In genomic region chr12:132188451-132189298, GRCh38 we compare ENCODE assay signal across 8 cellular contexts. TPM values are rescaled to one million over a fixed set of nuclear protein-coding genes. Genes with fewer than 3 reads are reported as not detected.
DNase-seq lines count a peak whose midpoint lies in the region; ATAC-seq and TF ChIP-seq lines count a peak whose summit lies in the region.

No MANE protein-coding gene starts in this region.

- no peaks in the 10 kb centered on the region for H3K36me3 ChIP-seq in SU-DHL-6 (ENCODE audit: low read length)
- no peaks in the 10 kb centered on the region for H3K36me3 ChIP-seq in psoas muscle (ENCODE audit: insufficient read depth in 1 of 2, low read depth in 1 of 2)

- ATAC-seq in psoas muscle (no peak), HG03139 (IDR thresholded peaks at IDR 0.05; ENCODE audit: unreplicated experiment) (no peak)

- intact Hi-C loops in psoas muscle (cut with DNase I) = no loop called here

- H3K9ac ChIP-seq in SU-DHL-6 (ENCODE audit: low read length) = peak overlapping the region; percentile 53

- no peaks in the 10 kb centered on the region for H4K20me1 ChIP-seq in SU-DHL-6 (ENCODE audit: low read depth, low read length)

- DNase-seq in fibroblast of pulmonary artery (ENCODE audit: low read depth) = no peak
- DNase-seq in psoas muscle = no peak
- DNase-seq in NCI-H1417 treated with DMSO at 0.1 percent for 48 hours (lab: John Stamatoyannopoulos, UW) = no peak
- no peak for DNase-seq in hippocampal formation (lab: John Stamatoyannopoulos, UW)
- no peak for DNase-seq in cerebellar cortex (ENCODE audit: low spot score)

- H3K4me1 ChIP-seq in psoas muscle = peaks cover 10% of the 10 kb centered on the region

- H3K9me3 ChIP-seq in SU-DHL-6 (ENCODE audit: insufficient read depth, low read length) (peaks cover 5% of the 10 kb centered on the region; the same call in 1 of the 2 replicates), psoas muscle (no peaks in the 10 kb centered on the region)

- H3K27me3 ChIP-seq in SU-DHL-6 (ENCODE audit: low read length) (no peaks in the 10 kb centered on the region), psoas muscle (ENCODE audit: insufficient read depth in 3 of 3, low read length in 2 of 3) (peaks cover 0 to 9% (median 4%) of the 10 kb centered on the region in 3 donors)

- no peaks in the 10 kb centered on the region for H3K79me2 ChIP-seq in SU-DHL-6 (ENCODE audit: insufficient read depth, low read length)

- H3K4me3 ChIP-seq in GM08714 (ENCODE audit: low read length) = peak overlapping the region; percentile 36; the same call in 1 of the 2 replicates
- H3K4me3 ChIP-seq in SU-DHL-6 (ENCODE audit: insufficient read depth, low read length, poor library complexity, severe bottlenecking) = peak overlapping the region; percentile 55
- peak overlapping the region; percentile 58 for H3K4me3 ChIP-seq in fibroblast of pulmonary artery (replicated peaks; ENCODE audit: low read depth, low read length)
- H3K4me3 ChIP-seq in psoas muscle = peak overlapping the region; percentile 84

- H2AFZ ChIP-seq in SU-DHL-6 (ENCODE audit: low read depth, low read length, severe bottlenecking) = peak overlapping the region; percentile 95

- no peaks in the 10 kb centered on the region for H3F3A ChIP-seq in SU-DHL-6 (ENCODE audit: insufficient read depth)

- TF ChIP-seq CTCF in SU-DHL-6 (IDR thresholded peaks at IDR 0.05; ENCODE audit: insufficient read depth, low read length, poor library complexity, severe bottlenecking) (no peak), fibroblast of pulmonary artery (IDR thresholded peaks at IDR 0.05; ENCODE audit: low read length, missing control alignments) (no peak), psoas muscle (IDR thresholded peaks at IDR 0.05) (no peak)

- 52 to 54% (median 52%) methylated on average over 37 to 39 of the region's 39 CpGs for WGBS in psoas muscle, 3 donors

- H3K4me2 ChIP-seq in SU-DHL-6 (ENCODE audit: low read depth, low read length, poor library complexity, severe bottlenecking) = peak overlapping the region; percentile 72

- H3K27ac ChIP-seq in SU-DHL-6 (ENCODE audit: low read depth, low read length) (no peak overlapping the region), psoas muscle (peak overlapping the region; percentile 79)

- H3K9me2 ChIP-seq in SU-DHL-6 (replicated peaks; ENCODE audit: insufficient read depth, low read length) = no peaks in the 10 kb centered on the region

RNA-seq across cellular contexts. Expression of gene NOC4L, which starts 44.4 kb away (rescaled TPM):
- 10 to 100 TPM in 3 of 4 donors, 1 to 10 TPM in 1; 7.9 to 25.7 (median 17.7) TPM for total RNA-seq in psoas muscle
- 10 to 100 TPM; 28.4 to 36.7 (median 30.8) TPM for polyA plus RNA-seq in psoas muscle

RNA-seq across cellular contexts. Expression of gene DDX51, which starts 44.6 kb away (rescaled TPM):
- 10 to 100 TPM in 3 of 4 donors, 1 to 10 TPM in 1; 7.3 to 17.1 (median 11.8) TPM for total RNA-seq in psoas muscle
- polyA plus RNA-seq in psoas muscle = 10 to 100 TPM; 11.7 to 17.0 (median 14.8) TPM
